In the genomic region with DNA sequence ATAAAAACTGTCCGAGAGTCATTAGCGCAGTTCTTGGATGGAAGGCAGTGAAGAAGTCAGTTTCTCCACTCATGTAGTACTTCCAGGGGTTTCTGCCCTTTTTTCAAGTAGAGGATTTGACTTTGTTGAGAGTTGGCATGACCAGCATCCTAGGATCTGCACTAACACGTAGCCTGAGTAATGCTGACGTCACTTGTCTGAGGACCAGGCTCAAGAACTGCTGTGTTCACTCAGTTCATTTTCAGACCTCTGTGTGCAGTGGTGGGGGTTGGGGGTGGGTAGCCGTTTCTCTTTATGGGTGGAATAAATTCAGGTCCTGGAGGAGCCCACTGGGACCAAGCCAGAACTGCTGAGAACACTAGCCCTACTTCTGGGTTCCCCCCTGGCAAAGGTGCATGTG, we compare ENCODE assay signal across 15 cellular contexts. TPM values are rescaled to one million over a fixed set of nuclear protein-coding genes. Genes with fewer than 3 reads are reported as not detected.
A peak's percentile ranks its signal among the peaks of the same experiment; 100 is the strongest.
DNase-seq lines count a peak whose midpoint lies in the region; ATAC-seq, FAIRE-seq and TF ChIP-seq lines count a peak whose summit lies in the region.
"Had no signal": no experiment of that assay in that cellular context is flagged by ENCODE, and none has a peak within 500 bp of the region (broad histone marks: within the 10 kb centered on the region; RNA-seq: fewer than 3 reads in every experiment).

No MANE protein-coding gene starts in this region.

- intact Hi-C loops in stomach (cut with DNase I; ENCODE audit: low total_unique reads): no loop called here
- intact Hi-C loops in left cardiac atrium (cut with DNase I): loop anchor here in 1 of 2 donors (5.0 kb wide), 1 partner anchor 44 kb away; no protein-coding TSS in a partner anchor

- H3K9me3 ChIP-seq in astrocyte (ENCODE audit: insufficient read depth, low read depth, low read length) (no peaks in the 10 kb centered on the region), stomach (no peaks in the 10 kb centered on the region), T-helper 17 cell (ENCODE audit: control insufficient read depth, low read length, poor library complexity, severe bottlenecking) (no peaks in the 10 kb centered on the region)
- H3K9me3 ChIP-seq: SJSA1 had no signal

- peaks cover 2% of the 10 kb centered on the region for H3K9me3 Mint-ChIP-seq in astrocyte (ENCODE audit: unreplicated experiment)
- H3K9me3 Mint-ChIP-seq: dendritic cell treated with granulocyte-macrophage colony-stimulating factor and Interleukin-4, amounts not matched to agents 40 ng/mL and 50 ng/mL, for 4 days had no signal

- H3K9ac ChIP-seq in astrocyte (ENCODE audit: low read length): peak overlapping the region; percentile 31

- H3K4me1 Mint-ChIP-seq in astrocyte (ENCODE audit: low read depth, unreplicated experiment) (peaks cover 41% of the 10 kb centered on the region), T-helper 17 cell (peaks cover 54% of the 10 kb centered on the region)

- H3K4me2 ChIP-seq in astrocyte (ENCODE audit: low read length): peak overlapping the region; percentile 42

- TF ChIP-seq EP300 in stomach (IDR thresholded peaks at IDR 0.05): no peak

- H3K27ac Mint-ChIP-seq in astrocyte (ENCODE audit: unreplicated experiment): no peak overlapping the region
- H3K27ac Mint-ChIP-seq in T-helper 17 cell: no peak overlapping the region
- H3K27ac Mint-ChIP-seq: dendritic cell treated with granulocyte-macrophage colony-stimulating factor and Interleukin-4, amounts not matched to agents 40 ng/mL and 50 ng/mL, for 4 days had no signal

- H3K36me3 Mint-ChIP-seq in astrocyte (ENCODE audit: low read depth, unreplicated experiment) (no peaks in the 10 kb centered on the region), T-helper 17 cell (ENCODE audit: low read depth) (peaks cover 4% of the 10 kb centered on the region)

- TF ChIP-seq POLR2A in stomach (IDR thresholded peaks at IDR 0.05): no peak

- no peak for TF ChIP-seq CTCF in astrocyte (IDR thresholded peaks at IDR 0.05; ENCODE audit: insufficient read depth, low read depth, low read length)
- no peak for TF ChIP-seq CTCF in fibroblast of villous mesenchyme (IDR thresholded peaks at IDR 0.05; ENCODE audit: insufficient read depth, low read depth, low read length)
- TF ChIP-seq CTCF in stomach (IDR thresholded peaks at IDR 0.05): no peak

- no peaks in the 10 kb centered on the region for H3K36me3 ChIP-seq in astrocyte (ENCODE audit: insufficient read depth, low read length)
- H3K36me3 ChIP-seq in stomach: peaks cover 0 to 28% (median 20%) of the 10 kb centered on the region in 4 donors

- ATAC-seq in HG02571 (IDR thresholded peaks at IDR 0.05; ENCODE audit: unreplicated experiment): no peak
- ATAC-seq in T-helper 17 cell: no peak
- no peak for ATAC-seq in left cardiac atrium
- ATAC-seq: HCT116; sciatic nerve; stimulated activated naive CD8-positive, alpha-beta T cell treated with anti-CD3 and anti-CD28 coated beads, Interleukin-15, Interleukin-2, amounts not matched to agents 100 U/mL and 50 U/mL, for 24 hours had no signal

- peaks cover 54% of the 10 kb centered on the region for H4K20me1 ChIP-seq in astrocyte (ENCODE audit: insufficient read depth, low read length)

- 76 to 95% (median 79%) methylated on average over 5 of the region's 5 CpGs for WGBS in stomach, 5 donors

- H3K4me1 ChIP-seq in astrocyte (ENCODE audit: insufficient read depth, low read length) (peaks cover 31% of the 10 kb centered on the region), stomach (peaks cover 29 to 74% (median 53%) of the 10 kb centered on the region in 4 donors)

- FAIRE-seq in astrocyte (lab: Jason Lieb, UNC): no peak
- FAIRE-seq: TTC549 had no signal

- H3K4me3 ChIP-seq in astrocyte (ENCODE audit: insufficient read depth, low read depth, low read length) (no peak overlapping the region), fibroblast of villous mesenchyme (ENCODE audit: low read depth, low read length) (no peak overlapping the region), stomach (no peak overlapping the region)
- H3K4me3 ChIP-seq: SJSA1 had no signal

- DNase-seq in HCEC 1CT: peak; percentile 65
- DNase-seq in astrocyte (ENCODE audit: low read depth): peak; percentile 76
- DNase-seq in fibroblast of villous mesenchyme (ENCODE audit: low read depth): peak; percentile 37
- no peak for DNase-seq in stomach
- no peak for DNase-seq in T-helper 17 cell
- DNase-seq in left cardiac atrium: no peak
- DNase-seq: NCI-H2107; NK-92 treated with Interleukin-12 subunit alpha and Interleukin-12 subunit beta, amount 100 ng/mL, for 24 hours; stimulated activated naive CD8-positive, alpha-beta T cell treated with anti-CD3 and anti-CD28 coated beads, Interleukin-15, Interleukin-2, amounts not matched to agents 100 U/mL and 50 U/mL, for 24 hours had no signal

- H3K27ac ChIP-seq in astrocyte (ENCODE audit: low read depth, low read length): peak overlapping the region; percentile 58
- H3K27ac ChIP-seq in stomach: peak overlapping the region in 3 of 5 donors; percentile 42 to 84 (median 81)
- H3K27ac ChIP-seq: SJSA1 had no signal

- H3K4me3 Mint-ChIP-seq in astrocyte (ENCODE audit: unreplicated experiment): no peak overlapping the region
- no peak overlapping the region for H3K4me3 Mint-ChIP-seq in T-helper 17 cell
- H3K4me3 Mint-ChIP-seq: dendritic cell treated with granulocyte-macrophage colony-stimulating factor and Interleukin-4, amounts not matched to agents 40 ng/mL and 50 ng/mL, for 4 days had no signal

- H3K27me3 ChIP-seq in astrocyte (ENCODE audit: insufficient read depth, low read length) (no peaks in the 10 kb centered on the region), stomach (no peaks in the 10 kb centered on the region)
- H3K27me3 ChIP-seq: SJSA1 had no signal

- H2AFZ ChIP-seq in astrocyte (ENCODE audit: low read depth, low read length): peak overlapping the region; percentile 15

- H3K79me2 ChIP-seq in astrocyte (ENCODE audit: insufficient read depth, low read length): peaks cover 51% of the 10 kb centered on the region

- H3K27me3 Mint-ChIP-seq in astrocyte (ENCODE audit: low read depth, unreplicated experiment): no peaks in the 10 kb centered on the region
- no peaks in the 10 kb centered on the region for H3K27me3 Mint-ChIP-seq in T-helper 17 cell
- H3K27me3 Mint-ChIP-seq: dendritic cell treated with granulocyte-macrophage colony-stimulating factor and Interleukin-4, amounts not matched to agents 40 ng/mL and 50 ng/mL, for 4 days had no signal

RNA-seq across cellular contexts. Expression of gene MRPS6, which starts 53.3 kb away (rescaled TPM):
- 57.8 and 67.5 TPM in 2 replicates for total RNA-seq in astrocyte
- total RNA-seq in fibroblast of villous mesenchyme: 31.2 and 51.4 TPM in 2 replicates
- total RNA-seq in stomach: 100 to 1,000 TPM in 1 of 5 donors, 10 to 100 TPM in 4; 21.3 to 219 (median 46.8) TPM
- 10 to 100 TPM; 50.1 to 68.8 (median 52.5) TPM for polyA plus RNA-seq in stomach
- total RNA-seq in T-helper 17 cell: 10 to 100 TPM; 21.0 to 26.5 TPM
- 10 to 100 TPM; 54.8 to 67.2 TPM for total RNA-seq in left cardiac atrium

RNA-seq across cellular contexts. Expression of gene SLC5A3, which starts 53.3 kb away (rescaled TPM):
- total RNA-seq in astrocyte: 17.8 and 22.1 TPM in 2 replicates
- 31.6 and 142 TPM in 2 replicates for total RNA-seq in fibroblast of villous mesenchyme
- total RNA-seq in stomach: 10 to 100 TPM; 13.0 to 38.9 (median 17.2) TPM
- 1 to 10 TPM in 1 of 3 donors, under 1 TPM in 2; 0.46 to 1.7 (median 0.87) TPM for polyA plus RNA-seq in stomach
- total RNA-seq in T-helper 17 cell: 1 to 10 TPM; 5.5 to 7.7 TPM
- 10 to 100 TPM in 1 of 2 donors, 1 to 10 TPM in 1; 6.6 to 13.4 TPM for total RNA-seq in left cardiac atrium

Comparison
In these comparisons a context has a peak if more than half of its experiments do, and no peak if none do; other contexts are left out.
1. DNase-seq: peak in HCEC 1CT (single experiment), astrocyte (single experiment) and fibroblast of villous mesenchyme (single experiment); none in stomach (single experiment), T-helper 17 cell (0 of 3) and left cardiac atrium (single experiment).